ENCODE assay signal across 17 cellular contexts in genomic region chrX:25034889-25035288, GRCh38. TPM values are rescaled to one million over a fixed set of nuclear protein-coding genes. Genes with fewer than 3 reads are reported as not detected.
A peak's percentile ranks its signal among the peaks of the same experiment; 100 is the strongest.
DNase-seq lines count a peak whose midpoint lies in the region; ATAC-seq and TF ChIP-seq lines count a peak whose summit lies in the region.
"Had no signal": no experiment of that assay in that cellular context is flagged by ENCODE, and none has a peak within 500 bp of the region (broad histone marks: within the 10 kb centered on the region; RNA-seq: fewer than 3 reads in every experiment).

No MANE protein-coding gene starts in this region.

- no peaks in the 10 kb centered on the region for H3K36me3 Mint-ChIP-seq in activated T-helper 17 cell treated with anti-CD3 and anti-CD28 coated beads, Interleukin-2, amount 50 U/mL, for 72 hours (ENCODE audit: low read depth)
- no peaks in the 10 kb centered on the region for H3K36me3 Mint-ChIP-seq in nephron progenitor cell (ENCODE audit: low read depth)
- H3K36me3 Mint-ChIP-seq: activated naive CD8-positive, alpha-beta T cell treated with anti-CD3 and anti-CD28 coated beads for 36 hours; natural killer cell had no signal

- peaks cover 3% of the 10 kb centered on the region for H3K27me3 Mint-ChIP-seq in activated T-helper 17 cell treated with anti-CD3 and anti-CD28 coated beads, Interleukin-2, amount 50 U/mL, for 72 hours
- H3K27me3 Mint-ChIP-seq in nephron progenitor cell (ENCODE audit: low read depth, poor library complexity) = peaks cover 4% of the 10 kb centered on the region
- H3K27me3 Mint-ChIP-seq: activated naive CD8-positive, alpha-beta T cell treated with anti-CD3 and anti-CD28 coated beads for 36 hours had no signal

- no peak overlapping the region for H3K9ac ChIP-seq in HCT116 (ENCODE audit: low read length)

- peak; percentile 75 for ATAC-seq in HCT116
- ATAC-seq in upper lobe of left lung (ENCODE audit: low FRiP score in 2 of 2) = no peak
- no peak for ATAC-seq in activated T-helper 17 cell treated with anti-CD3 and anti-CD28 coated beads, Interleukin-2, amount 50 U/mL, for 72 hours (replicated peaks)
- ATAC-seq: natural killer cell had no signal

- TF ChIP-seq CTCF in HCT116 (IDR thresholded peaks at IDR 0.05 in 2 of 3, conservative IDR thresholded peaks at IDR 0.05 in 1 of 3; ENCODE audit: borderline replicate concordance in 1 of 3, insufficient read depth in 1 of 3, low read depth in 2 of 3, low read length in 2 of 3) (peak; percentile 28 to 40 (median 32); a peak in 3 of 6 replicates), fibroblast of pulmonary artery (IDR thresholded peaks at IDR 0.05; ENCODE audit: low read length, missing control alignments) (peak; percentile 34), retinal pigment epithelial cell (conservative IDR thresholded peaks at IDR 0.05; ENCODE audit: low read depth, low read length) (peak; percentile 44), upper lobe of left lung (IDR thresholded peaks at IDR 0.05) (no peak), nephron progenitor cell (IDR thresholded peaks at IDR 0.05) (no peak)

- no TSS peak for BruUV-seq in HCT116 (replicated peaks; lab: Mats Ljungman, UMichigan)

- H3K9me2 ChIP-seq in HCT116 (ENCODE audit: insufficient read depth) = no peaks in the 10 kb centered on the region

- H3K36me3 ChIP-seq in HCT116 (ENCODE audit: control insufficient read depth in 1 of 2, insufficient read depth in 2 of 2, low read length in 2 of 2) (no peaks in the 10 kb centered on the region), upper lobe of left lung (no peaks in the 10 kb centered on the region)

- CTCF ChIA-PET in HCT116 (lab: Charles Lee) = interaction anchor here (0.6 to 1.9 kb wide), 2 partner anchors 109 to 259 kb away, joined by 3 to 7 read pairs; no protein-coding TSS in a partner anchor

- no peak overlapping the region for H2AFZ ChIP-seq in HCT116 (ENCODE audit: low read depth, low read length, poor library complexity, severe bottlenecking)

- H3K79me2 ChIP-seq in HCT116 (ENCODE audit: insufficient read depth, low read length) = no peaks in the 10 kb centered on the region

- TF ChIP-seq POLR2A in HCT116 (IDR thresholded peaks at IDR 0.05; ENCODE audit: borderline replicate concordance, extremely low read depth, insufficient read depth, insufficient read length) (no peak), upper lobe of left lung (IDR thresholded peaks at IDR 0.05) (no peak)

- POLR2A ChIA-PET in HCT116 (lab: Charles Lee) = no interaction called here

- H3K27ac ChIP-seq in HCT116 (ENCODE audit: low read depth, low read length) (no peak overlapping the region), upper lobe of left lung (no peak overlapping the region)

- DNase-seq in HCT116 (ENCODE audit: low read depth, low spot score) (no peak), SK-MEL-5 (ENCODE audit: low read depth, low spot score) (peak; percentile 69), fibroblast of pulmonary artery (ENCODE audit: low read depth) (peak; percentile 14), retinal pigment epithelial cell (ENCODE audit: low read depth) (no peak), upper lobe of left lung (no peak), nephron progenitor cell (no peak)
- DNase-seq: activated CD8-positive, alpha-beta memory T cell treated with anti-CD3 and anti-CD28 coated beads for 24 hours; activated naive CD8-positive, alpha-beta T cell treated with anti-CD3 and anti-CD28 coated beads for 36 hours; COR-L47; cortex of kidney; natural killer cell; NCI-H1092; NCI-H510A; SHP77; small intestine had no signal

- no peak overlapping the region for H3K4me3 ChIP-seq in HCT116 (replicated peaks in 1 of 2; ENCODE audit: low read depth in 1 of 2, low read length in 2 of 2)
- H3K4me3 ChIP-seq in fibroblast of pulmonary artery (replicated peaks; ENCODE audit: low read depth, low read length) = no peak overlapping the region
- no peak overlapping the region for H3K4me3 ChIP-seq in retinal pigment epithelial cell (ENCODE audit: low read length)
- H3K4me3 ChIP-seq in upper lobe of left lung = no peak overlapping the region

- in situ Hi-C loops in SK-MEL-5 (cut with HindIII; ENCODE audit: low pct_unique_long_range_greater_than_20kb, low sequenced_read_pairs) = no loop called here

- H3K27ac Mint-ChIP-seq in activated T-helper 17 cell treated with anti-CD3 and anti-CD28 coated beads, Interleukin-2, amount 50 U/mL, for 72 hours = no peak overlapping the region
- H3K27ac Mint-ChIP-seq in nephron progenitor cell = no peak overlapping the region
- H3K27ac Mint-ChIP-seq: activated naive CD8-positive, alpha-beta T cell treated with anti-CD3 and anti-CD28 coated beads for 36 hours; natural killer cell had no signal

- 80 to 85% methylated on average over 2 to 3 of the region's 3 CpGs for WGBS in upper lobe of left lung, 2 donors

- intact Hi-C loops in HCT116 (cut with micrococcal nuclease) = loop anchor here (1.0 kb wide), 1 partner anchor 109 kb away; no protein-coding TSS in a partner anchor

- H3K9me3 ChIP-seq in HCT116 (ENCODE audit: control insufficient read depth in 1 of 2, insufficient read depth in 1 of 2, low read depth in 1 of 2, low read length in 2 of 2) (no peaks in the 10 kb centered on the region), upper lobe of left lung (no peaks in the 10 kb centered on the region)

- H4K20me1 ChIP-seq in HCT116 (ENCODE audit: insufficient read depth) = no peaks in the 10 kb centered on the region

- H3K27me3 ChIP-seq in HCT116 (ENCODE audit: insufficient read depth, low read length) (no peaks in the 10 kb centered on the region), upper lobe of left lung (no peaks in the 10 kb centered on the region)

- no peaks in the 10 kb centered on the region for H3K4me1 ChIP-seq in HCT116 (ENCODE audit: control insufficient read depth in 1 of 2, insufficient read depth in 2 of 2, low read length in 2 of 2)
- H3K4me1 ChIP-seq in upper lobe of left lung = no peaks in the 10 kb centered on the region

- no peak overlapping the region for H3K4me2 ChIP-seq in HCT116 (ENCODE audit: low read length)

- TF ChIP-seq RAD21 in HCT116 (IDR thresholded peaks at IDR 0.05; ENCODE audit: low read depth) = peak; percentile 52

- no peaks in the 10 kb centered on the region for H3K4me1 Mint-ChIP-seq in activated T-helper 17 cell treated with anti-CD3 and anti-CD28 coated beads, Interleukin-2, amount 50 U/mL, for 72 hours
- H3K4me1 Mint-ChIP-seq in nephron progenitor cell = no peaks in the 10 kb centered on the region
- H3K4me1 Mint-ChIP-seq: activated naive CD8-positive, alpha-beta T cell treated with anti-CD3 and anti-CD28 coated beads for 36 hours; natural killer cell had no signal

- no peak for TF ChIP-seq EP300 in upper lobe of left lung (IDR thresholded peaks at IDR 0.05)

- H3K9me3 Mint-ChIP-seq in activated T-helper 17 cell treated with anti-CD3 and anti-CD28 coated beads, Interleukin-2, amount 50 U/mL, for 72 hours = no peaks in the 10 kb centered on the region
- H3K9me3 Mint-ChIP-seq in nephron progenitor cell = no peaks in the 10 kb centered on the region
- H3K9me3 Mint-ChIP-seq: activated naive CD8-positive, alpha-beta T cell treated with anti-CD3 and anti-CD28 coated beads for 36 hours; natural killer cell had no signal

- no peak overlapping the region for H3K4me3 Mint-ChIP-seq in activated T-helper 17 cell treated with anti-CD3 and anti-CD28 coated beads, Interleukin-2, amount 50 U/mL, for 72 hours
- H3K4me3 Mint-ChIP-seq in nephron progenitor cell = no peak overlapping the region
- H3K4me3 Mint-ChIP-seq: activated naive CD8-positive, alpha-beta T cell treated with anti-CD3 and anti-CD28 coated beads for 36 hours; natural killer cell had no signal

- RAD21 ChIA-PET in HCT116 (lab: Charles Lee; ENCODE audit: low non-redundant PET in 1 of 2, low total read pairs in 2 of 2, uncharacterized antibody in 2 of 2, unreplicated experiment in 2 of 2) = no interaction called here

TF ChIP-seq in HCT116, 20 proteins besides CTCF, POLR2A, EP300 and RAD21 (continues in another document):
- no peak for TF ChIP-seq EZH2 (IDR thresholded peaks at IDR 0.05)
- TF ChIP-seq CEBPB (IDR thresholded peaks at IDR 0.05; ENCODE audit: low read depth) = no peak
- TF ChIP-seq ZNF274 (IDR thresholded peaks at IDR 0.05; ENCODE audit: low read depth, low read length) = no peak
- TF ChIP-seq MAX (IDR thresholded peaks at IDR 0.05) = no peak
- TF ChIP-seq SP1 (IDR thresholded peaks at IDR 0.05; ENCODE audit: low read depth) = no peak
- TF ChIP-seq ZBTB33 (IDR thresholded peaks at IDR 0.05; ENCODE audit: extremely low read depth, insufficient replicate concordance, low read length) = no peak
- TF ChIP-seq CBX3 (IDR thresholded peaks at IDR 0.05; ENCODE audit: low read depth) = no peak
- TF ChIP-seq ZFX (IDR thresholded peaks at IDR 0.05) = no peak
- TF ChIP-seq TCF7L2 (IDR thresholded peaks at IDR 0.05; ENCODE audit: borderline replicate concordance, extremely low read depth, insufficient read depth, insufficient read length) = no peak

RNA-seq across cellular contexts. Expression of gene ARX, which starts 19.1 kb away (rescaled TPM):
- total RNA-seq in HCT116 (2021; ENCODE audit: unreplicated experiment) = 0.22 TPM
- polyA plus RNA-seq in HCT116 (2012) = 0.13 and 0.15 TPM in 2 replicates
- 0.24 and 0.56 TPM in 2 replicates for total RNA-seq in SK-MEL-5 (2014; rRNA removed; shearing (Covaris generic))
- 0.86 and 0.99 TPM in 2 replicates for polyA plus RNA-seq in SK-MEL-5 (2015; cell fraction: cytosol; rRNA removed)
- 0.23 and 1.7 TPM in 2 replicates for polyA plus RNA-seq in SK-MEL-5 (2015; cell fraction: nucleus; rRNA removed)
- total RNA-seq in upper lobe of left lung = under 1 TPM in 3 of 6 donors, not detected in 3; 0.39 to 0.46 (median 0.44) TPM
- total RNA-seq in activated T-helper 17 cell treated with anti-CD3 and anti-CD28 coated beads, Interleukin-2, amount 50 U/mL, for 72 hours = not detected
- total RNA-seq: activated naive CD8-positive, alpha-beta T cell treated with anti-CD3 and anti-CD28 coated beads for 36 hours; kidney epithelial cell; natural killer cell had no signal

Comparison
In these comparisons a context has a peak if more than half of its experiments do, and no peak if none do; other contexts are left out.
1. DNase-seq: peak in SK-MEL-5 (single experiment) and fibroblast of pulmonary artery (single experiment); none in HCT116 (single experiment), retinal pigment epithelial cell (single experiment), upper lobe of left lung (0 of 2) and nephron progenitor cell (single experiment).
2. CTCF ChIP-seq: peak in HCT116 (3 of 3), fibroblast of pulmonary artery (single experiment) and retinal pigment epithelial cell (single experiment); none in upper lobe of left lung (0 of 6) and nephron progenitor cell (single experiment).